13 cellular contexts compared by ENCODE assay signal in genomic region chr1:117665523-117666274, GRCh38. TPM values are rescaled to one million over a fixed set of nuclear protein-coding genes. Genes with fewer than 3 reads are reported as not detected.
DNase-seq lines count a peak whose midpoint lies in the region; ATAC-seq and TF ChIP-seq lines count a peak whose summit lies in the region.
"Had no signal": no experiment of that assay in that cellular context is flagged by ENCODE, and none has a peak within 500 bp of the region (broad histone marks: within the 10 kb centered on the region; RNA-seq: fewer than 3 reads in every experiment).

No MANE protein-coding gene starts in this region.

- intact Hi-C loops in OCI-LY7 (cut with micrococcal nuclease; ENCODE audit: unreplicated experiment) = loop anchor here (10.0 kb wide), 1 partner anchor 301 kb away; the partner anchor contains the start of gene MAN1A2
- intact Hi-C loops in stomach (cut with DNase I; ENCODE audit: low total_unique reads) = no loop called here

- no peaks in the 10 kb centered on the region for H4K20me1 ChIP-seq in OCI-LY7 (ENCODE audit: insufficient read depth, low read length)

- peaks cover 11% of the 10 kb centered on the region; the same call in 1 of the 2 replicates for H3K36me3 ChIP-seq in OCI-LY7 (ENCODE audit: insufficient read depth, low read length)
- H3K36me3 ChIP-seq in stomach = no peaks in the 10 kb centered on the region

- H3K9me3 Mint-ChIP-seq in stimulated activated naive CD8-positive, alpha-beta T cell treated with anti-CD3 and anti-CD28 coated beads, Interleukin-15, Interleukin-2, amounts not matched to agents 100 ng/mL and 50 ng/mL, for 24 hours = peaks cover 11% of the 10 kb centered on the region
- peaks cover 5% of the 10 kb centered on the region for H3K9me3 Mint-ChIP-seq in central memory CD8-positive, alpha-beta T cell

- no peak overlapping the region for H3K4me3 ChIP-seq in OCI-LY7 (ENCODE audit: low read depth, low read length, poor library complexity, severe bottlenecking)
- no peak overlapping the region for H3K4me3 ChIP-seq in stomach
- H3K4me3 ChIP-seq: skin epidermis had no signal

- H3K4me1 ChIP-seq in OCI-LY7 (ENCODE audit: insufficient read depth, low read length, poor library complexity, severe bottlenecking) (peaks cover 83% of the 10 kb centered on the region), stomach (peaks cover 0 to 13% (median 2%) of the 10 kb centered on the region in 4 donors)

- peaks cover 14% of the 10 kb centered on the region for H3K27me3 Mint-ChIP-seq in stimulated activated naive CD8-positive, alpha-beta T cell treated with anti-CD3 and anti-CD28 coated beads, Interleukin-15, Interleukin-2, amounts not matched to agents 100 ng/mL and 50 ng/mL, for 24 hours
- H3K27me3 Mint-ChIP-seq in central memory CD8-positive, alpha-beta T cell = no peaks in the 10 kb centered on the region

- H3K27ac ChIP-seq in OCI-LY7 (ENCODE audit: low read depth, low read length, poor library complexity, severe bottlenecking) (peak overlapping the region; percentile 91), RWPE1 (no peak overlapping the region), stomach (peak overlapping the region in 1 of 5 donors; percentile 68)

- no TSS peak for BruUV-seq in OCI-LY7 (replicated peaks; lab: Mats Ljungman, UMichigan)

- H3K4me2 ChIP-seq in OCI-LY7 (ENCODE audit: low read length) = peak overlapping the region; percentile 70

- WGBS in stomach, 5 donors = 82 to 90% (median 85%) methylated on average over 5 of the region's 5 CpGs

- no peaks in the 10 kb centered on the region for H3K79me2 ChIP-seq in OCI-LY7 (ENCODE audit: insufficient read depth, low read depth, low read length)

- TF ChIP-seq POLR2A in stomach (IDR thresholded peaks at IDR 0.05) = no peak

- peaks cover 70% of the 10 kb centered on the region for H3K4me1 Mint-ChIP-seq in stimulated activated naive CD8-positive, alpha-beta T cell treated with anti-CD3 and anti-CD28 coated beads, Interleukin-15, Interleukin-2, amounts not matched to agents 100 ng/mL and 50 ng/mL, for 24 hours (ENCODE audit: low read depth)
- peaks cover 67% of the 10 kb centered on the region for H3K4me1 Mint-ChIP-seq in central memory CD8-positive, alpha-beta T cell

- TF ChIP-seq EP300 in stomach (IDR thresholded peaks at IDR 0.05) = no peak

- H2AFZ ChIP-seq in OCI-LY7 (ENCODE audit: low read length) = peak overlapping the region; percentile 86

- CTCF ChIA-PET in OCI-LY7 (lab: Charles Lee; ENCODE audit: unreplicated experiment) (interaction anchor here (1.0 to 2.4 kb wide), 3 partner anchors 8 to 34 kb away, joined by 4 to 13 read pairs (median 5); no protein-coding TSS in a partner anchor), RWPE1 (lab: Yijun Ruan, JAX) (interaction anchor here (0.6 to 0.7 kb wide), 2 partner anchors 28 to 1626 kb away, joined by 3 read pairs; no protein-coding TSS in a partner anchor)

- H3K36me3 Mint-ChIP-seq in stimulated activated naive CD8-positive, alpha-beta T cell treated with anti-CD3 and anti-CD28 coated beads, Interleukin-15, Interleukin-2, amounts not matched to agents 100 ng/mL and 50 ng/mL, for 24 hours (ENCODE audit: low read depth) = peaks cover 7% of the 10 kb centered on the region
- peaks cover 20% of the 10 kb centered on the region for H3K36me3 Mint-ChIP-seq in central memory CD8-positive, alpha-beta T cell (ENCODE audit: insufficient read depth)

- no peaks in the 10 kb centered on the region for H3K27me3 ChIP-seq in stomach

- no peak for DNase-seq in stimulated activated naive CD8-positive, alpha-beta T cell treated with anti-CD3 and anti-CD28 coated beads, Interleukin-15, Interleukin-2, amounts not matched to agents 100 U/mL and 50 U/mL, for 24 hours
- DNase-seq in OCI-LY7 (ENCODE audit: low spot score) (no peak), RWPE1 (ENCODE audit: low spot score) (no peak), CD1c-positive myeloid dendritic cell (ENCODE audit: extremely low spot score) (no peak), stomach (no peak)
- no peak for DNase-seq in central memory CD8-positive, alpha-beta T cell (ENCODE audit: low spot score in 2 of 2)
- DNase-seq: anterior cingulate cortex, NCI-H2029 treated with DMSO at 0.1 percent for 48 hours, NCI-H748 treated with DMSO at 0.1 percent for 48 hours had no signal

- POLR2A ChIA-PET in OCI-LY7 (lab: Charles Lee) (interaction anchor here (0.6 to 19.4 kb wide), 9 partner anchors 9 to 124 kb away, joined by 3 to 760 read pairs (median 4); no protein-coding TSS in a partner anchor), RWPE1 (lab: Yijun Ruan, JAX; ENCODE audit: low non-redundant PET) (no interaction called here)

- ATAC-seq in stimulated activated naive CD8-positive, alpha-beta T cell treated with anti-CD3 and anti-CD28 coated beads, Interleukin-15, Interleukin-2, amounts not matched to agents 100 U/mL and 50 U/mL, for 24 hours = no peak
- ATAC-seq in central memory CD8-positive, alpha-beta T cell (replicated peaks; ENCODE audit: extremely low read depth, poor library complexity, severe bottlenecking) = no peak
- no peak for ATAC-seq in GM18861 (IDR thresholded peaks at IDR 0.05; ENCODE audit: unreplicated experiment)
- ATAC-seq: Right ventricle myocardium inferior had no signal

- no peaks in the 10 kb centered on the region for H3K9me2 ChIP-seq in OCI-LY7 (ENCODE audit: insufficient read depth, low read length)

- H3K9me3 ChIP-seq in OCI-LY7 (ENCODE audit: low read length) = peaks cover 25% of the 10 kb centered on the region; the same call in 1 of the 2 replicates
- no peaks in the 10 kb centered on the region for H3K9me3 ChIP-seq in stomach

- peak overlapping the region; percentile 90 for H3K27ac Mint-ChIP-seq in stimulated activated naive CD8-positive, alpha-beta T cell treated with anti-CD3 and anti-CD28 coated beads, Interleukin-15, Interleukin-2, amounts not matched to agents 100 ng/mL and 50 ng/mL, for 24 hours
- H3K27ac Mint-ChIP-seq in central memory CD8-positive, alpha-beta T cell (ENCODE audit: low read depth) = peak overlapping the region; percentile 98

- no peak overlapping the region for H3K4me3 Mint-ChIP-seq in stimulated activated naive CD8-positive, alpha-beta T cell treated with anti-CD3 and anti-CD28 coated beads, Interleukin-15, Interleukin-2, amounts not matched to agents 100 ng/mL and 50 ng/mL, for 24 hours
- H3K4me3 Mint-ChIP-seq in central memory CD8-positive, alpha-beta T cell = peak overlapping the region; percentile 57

- TF ChIP-seq CTCF in OCI-LY7 (conservative IDR thresholded peaks at IDR 0.05; ENCODE audit: low read length) (no peak), RWPE1 (conservative IDR thresholded peaks at IDR 0.05; ENCODE audit: low read depth) (no peak), stomach (IDR thresholded peaks at IDR 0.05) (no peak)

RNA-seq across cellular contexts. Expression of gene TENT5C, which starts 59.9 kb away (rescaled TPM):
- 11.6 and 13.3 TPM in 2 replicates for total RNA-seq in OCI-LY7 (2014; rRNA removed; shearing (Covaris generic))
- total RNA-seq in OCI-LY7 (2022) = 26.5 and 31.1 TPM in 2 replicates
- 10 to 100 TPM in 4 of 5 donors, 1 to 10 TPM in 1; 9.0 to 28.1 (median 14.7) TPM for total RNA-seq in stomach
- polyA plus RNA-seq in stomach = 1 to 10 TPM; 6.0 to 9.5 (median 8.3) TPM
